16 cellular contexts compared by ENCODE assay signal in genomic region chr1:167648252-167648849, GRCh38. TPM values are rescaled to one million over a fixed set of nuclear protein-coding genes. Genes with fewer than 3 reads are reported as not detected.
DNase-seq lines count a peak whose midpoint lies in the region; ATAC-seq and TF ChIP-seq lines count a peak whose summit lies in the region.
"Had no signal": no experiment of that assay in that cellular context is flagged by ENCODE, and none has a peak within 500 bp of the region (broad histone marks: within the 10 kb centered on the region; RNA-seq: fewer than 3 reads in every experiment).

No MANE protein-coding gene starts in this region.

- peaks cover 19% of the 10 kb centered on the region for H3K36me3 Mint-ChIP-seq in stimulated activated naive CD8-positive, alpha-beta T cell treated with anti-CD3 and anti-CD28 coated beads, Interleukin-15, Interleukin-2, amounts not matched to agents 100 ng/mL and 50 ng/mL, for 24 hours (ENCODE audit: low read depth)
- peaks cover 47% of the 10 kb centered on the region for H3K36me3 Mint-ChIP-seq in activated T-helper 17 cell treated with anti-CD3 and anti-CD28 coated beads, Interleukin-2, amount 50 U/mL, for 72 hours (ENCODE audit: low read depth)

- ATAC-seq in stimulated activated naive CD8-positive, alpha-beta T cell treated with anti-CD3 and anti-CD28 coated beads, Interleukin-15, amount 100 ng/mL, for 72 hours, result no peak
- no peak for ATAC-seq in activated T-helper 17 cell treated with anti-CD3 and anti-CD28 coated beads, Interleukin-2, amount 50 U/mL, for 72 hours (replicated peaks)
- no peak for ATAC-seq in lung (ENCODE audit: insufficient read depth, low FRiP score)
- ATAC-seq in HG02840 (IDR thresholded peaks at IDR 0.05; ENCODE audit: low FRiP score, unreplicated experiment), result no peak

- no peaks in the 10 kb centered on the region for H3K27me3 Mint-ChIP-seq in stimulated activated naive CD8-positive, alpha-beta T cell treated with anti-CD3 and anti-CD28 coated beads, Interleukin-15, Interleukin-2, amounts not matched to agents 100 ng/mL and 50 ng/mL, for 24 hours
- H3K27me3 Mint-ChIP-seq in stimulated activated naive CD8-positive, alpha-beta T cell treated with anti-CD3 and anti-CD28 coated beads, Interleukin-15, amount 100 ng/mL, for 72 hours, result no peaks in the 10 kb centered on the region
- no peaks in the 10 kb centered on the region for H3K27me3 Mint-ChIP-seq in activated T-helper 17 cell treated with anti-CD3 and anti-CD28 coated beads, Interleukin-2, amount 50 U/mL, for 72 hours

- H3K4me1 Mint-ChIP-seq in stimulated activated naive CD8-positive, alpha-beta T cell treated with anti-CD3 and anti-CD28 coated beads, Interleukin-15, Interleukin-2, amounts not matched to agents 100 ng/mL and 50 ng/mL, for 24 hours (ENCODE audit: low read depth), result peaks cover 85% of the 10 kb centered on the region
- peaks cover 83% of the 10 kb centered on the region for H3K4me1 Mint-ChIP-seq in stimulated activated naive CD8-positive, alpha-beta T cell treated with anti-CD3 and anti-CD28 coated beads, Interleukin-15, amount 100 ng/mL, for 72 hours
- peaks cover 56% of the 10 kb centered on the region for H3K4me1 Mint-ChIP-seq in activated T-helper 17 cell treated with anti-CD3 and anti-CD28 coated beads, Interleukin-2, amount 50 U/mL, for 72 hours

- no peak overlapping the region for H3K4me3 ChIP-seq in lung

- H3K9me3 ChIP-seq in lung (ENCODE audit: control insufficient read depth in 2 of 2, insufficient read depth in 1 of 2, low read length in 1 of 2), result no peaks in the 10 kb centered on the region
- H3K9me3 ChIP-seq: BE2C had no signal

- no peaks in the 10 kb centered on the region for H3K27me3 ChIP-seq in lung (ENCODE audit: control insufficient read depth, insufficient read depth)
- H3K27me3 ChIP-seq: BE2C had no signal

- WGBS in lung, 2 donors, result 23 to 35% methylated on average over 5 of the region's 5 CpGs

- peak overlapping the region; percentile 27 for H3K27ac Mint-ChIP-seq in stimulated activated naive CD8-positive, alpha-beta T cell treated with anti-CD3 and anti-CD28 coated beads, Interleukin-15, Interleukin-2, amounts not matched to agents 100 ng/mL and 50 ng/mL, for 24 hours
- H3K27ac Mint-ChIP-seq in stimulated activated naive CD8-positive, alpha-beta T cell treated with anti-CD3 and anti-CD28 coated beads, Interleukin-15, amount 100 ng/mL, for 72 hours, result peak overlapping the region in 1 of 2 donors; percentile 45
- peak overlapping the region; percentile 71 for H3K27ac Mint-ChIP-seq in activated T-helper 17 cell treated with anti-CD3 and anti-CD28 coated beads, Interleukin-2, amount 50 U/mL, for 72 hours

- TF ChIP-seq CTCF in lung (IDR thresholded peaks at IDR 0.05; ENCODE audit: control extremely low read depth, extremely low read depth), result no peak

- H3K36me3 ChIP-seq in lung (ENCODE audit: control insufficient read depth in 2 of 2, insufficient read depth in 2 of 2, low read length in 2 of 2), result no peaks in the 10 kb centered on the region
- H3K36me3 ChIP-seq: BE2C had no signal

- H3K27ac ChIP-seq in lung (ENCODE audit: low read depth in 1 of 2, low read length in 1 of 2), result peak overlapping the region; percentile 18 to 24
- H3K27ac ChIP-seq: parathyroid adenoma had no signal

- no peaks in the 10 kb centered on the region for H3K9me3 Mint-ChIP-seq in stimulated activated naive CD8-positive, alpha-beta T cell treated with anti-CD3 and anti-CD28 coated beads, Interleukin-15, Interleukin-2, amounts not matched to agents 100 ng/mL and 50 ng/mL, for 24 hours
- no peaks in the 10 kb centered on the region for H3K9me3 Mint-ChIP-seq in stimulated activated naive CD8-positive, alpha-beta T cell treated with anti-CD3 and anti-CD28 coated beads, Interleukin-15, amount 100 ng/mL, for 72 hours
- no peaks in the 10 kb centered on the region for H3K9me3 Mint-ChIP-seq in activated T-helper 17 cell treated with anti-CD3 and anti-CD28 coated beads, Interleukin-2, amount 50 U/mL, for 72 hours

- DNase-seq in stimulated activated naive CD8-positive, alpha-beta T cell treated with anti-CD3 and anti-CD28 coated beads, Interleukin-15, amount 100 ng/mL, for 72 hours, result no peak
- peak; percentile 49 for DNase-seq in lung (ENCODE audit: low spot score)
- no peak for DNase-seq in dedifferentiated amniotic fluid mesenchymal stem cell (ENCODE audit: extremely low spot score)
- DNase-seq in stimulated activated CD4-positive, alpha-beta T cell treated with anti-CD3 and anti-CD28 coated beads, Interleukin-4, amount 100 ng/mL, for 24 hours, result no peak
- DNase-seq in stimulated activated CD4-positive, alpha-beta T cell treated with anti-CD3 and anti-CD28 coated beads, Interleukin-2, amount 100 ng/mL, for 24 hours, result no peak
- DNase-seq: amygdala, BE2C, KBM-7, midbrain, NCI-H1694, NCI-H526, SHP77 treated with DMSO at 0.1 percent for 48 hours had no signal

- peaks cover 23 to 38% of the 10 kb centered on the region in 2 donors for H3K4me1 ChIP-seq in lung (ENCODE audit: control insufficient read depth in 2 of 2, insufficient read depth in 2 of 2, low read length in 2 of 2)
- H3K4me1 ChIP-seq: parathyroid adenoma had no signal

- no peak overlapping the region for H3K4me3 Mint-ChIP-seq in stimulated activated naive CD8-positive, alpha-beta T cell treated with anti-CD3 and anti-CD28 coated beads, Interleukin-15, Interleukin-2, amounts not matched to agents 100 ng/mL and 50 ng/mL, for 24 hours
- H3K4me3 Mint-ChIP-seq in stimulated activated naive CD8-positive, alpha-beta T cell treated with anti-CD3 and anti-CD28 coated beads, Interleukin-15, amount 100 ng/mL, for 72 hours, result no peak overlapping the region
- peak overlapping the region; percentile 54 for H3K4me3 Mint-ChIP-seq in activated T-helper 17 cell treated with anti-CD3 and anti-CD28 coated beads, Interleukin-2, amount 50 U/mL, for 72 hours

RNA-seq across cellular contexts. Expression of gene RCSD1, which starts 18.3 kb away (rescaled TPM):
- total RNA-seq in activated T-helper 17 cell treated with anti-CD3 and anti-CD28 coated beads, Interleukin-2, amount 50 U/mL, for 72 hours, result 10 to 100 TPM; 69.0 to 75.5 TPM
- 10 to 100 TPM; 22.7 to 29.4 TPM for total RNA-seq in lung
- polyA plus RNA-seq in lung, result 10 to 100 TPM in 1 of 2 donors, 1 to 10 TPM in 1; 7.6 to 25.0 TPM
